15 cellular contexts compared by ENCODE assay signal in the genomic region with DNA sequence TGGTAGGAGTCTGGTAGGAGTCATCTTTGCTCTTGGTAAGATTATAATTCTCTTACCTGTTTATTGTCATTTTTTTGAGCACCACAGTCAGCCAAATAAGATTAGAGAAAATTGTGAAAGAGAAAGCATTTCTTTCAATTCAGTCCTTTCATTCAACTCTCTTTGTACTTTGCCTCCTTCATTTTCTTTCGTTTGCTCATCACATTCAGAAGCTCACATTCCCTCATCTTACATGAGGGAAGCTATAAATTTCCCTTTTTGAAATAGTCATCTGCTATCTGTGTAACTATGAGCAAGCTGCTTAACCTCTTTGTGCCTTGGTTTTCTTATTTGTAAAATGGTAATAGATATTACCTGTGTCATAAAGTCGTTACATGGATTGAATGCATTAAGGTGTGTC. TPM values are rescaled to one million over a fixed set of nuclear protein-coding genes. Genes with fewer than 3 reads are reported as not detected.
DNase-seq lines count a peak whose midpoint lies in the region; ATAC-seq and TF ChIP-seq lines count a peak whose summit lies in the region.
"Had no signal": no experiment of that assay in that cellular context is flagged by ENCODE, and none has a peak within 500 bp of the region (broad histone marks: within the 10 kb centered on the region; RNA-seq: fewer than 3 reads in every experiment).

No MANE protein-coding gene starts in this region.

- TF ChIP-seq CTCF in heart right ventricle (IDR thresholded peaks at IDR 0.05): no peak

- ATAC-seq in heart right ventricle (no peak), Right ventricle myocardium inferior (no peak), SK-N-SH treated with all-trans-retinoic acid at 6 μM for 48 hours (peak; percentile 67), HG02588 (IDR thresholded peaks at IDR 0.05; ENCODE audit: unreplicated experiment) (no peak)

- intact Hi-C loops in heart right ventricle (cut with DNase I) (loop anchor here in 4 of 10 donors (5.0 kb wide), 1 partner anchor 71 kb away; no protein-coding TSS in a partner anchor), Right ventricle myocardium inferior (cut with DNase I) (loop anchor here (2.0 kb wide), 1 partner anchor 68 kb away; no protein-coding TSS in a partner anchor)

- DNase-seq in heart right ventricle: no peak
- no peak for DNase-seq in Right ventricle myocardium inferior (ENCODE audit: missing footprints)
- DNase-seq in kidney tubule cell (ENCODE audit: low spot score): peak; percentile 32
- no peak for DNase-seq in HT-29 (ENCODE audit: low spot score)
- no peak for DNase-seq in HuH-7 (ENCODE audit: low spot score)
- DNase-seq: activated CD4-positive, alpha-beta T cell treated with anti-CD3 and anti-CD28 coated beads for 48 hours; activated CD8-positive, alpha-beta memory T cell treated with anti-CD3 and anti-CD28 coated beads, Interleukin-2, amount 50 U/mL, for 4 hours; colonic mucosa; MV-4-11; NCI-H2227 treated with DMSO at 0.1 percent for 48 hours; stimulated activated CD4-positive, alpha-beta T cell treated with anti-CD3 and anti-CD28 coated beads, Interleukin-4, amount 100 ng/mL, for 24 hours; stimulated activated CD8-positive, alpha-beta memory T cell treated with anti-CD3 and anti-CD28 coated beads, Interleukin-4, amount 100 ng/mL, for 48 hours had no signal

- no peak overlapping the region for H3K4me3 ChIP-seq in heart right ventricle
- peak overlapping the region; percentile 6 to 61 (median 9) for H3K4me3 ChIP-seq in skeletal muscle tissue (ENCODE audit: low read length in 3 of 3)
- H3K4me3 ChIP-seq: colonic mucosa had no signal

- H3K27ac ChIP-seq in heart right ventricle (peak overlapping the region in 8 of 10 donors; percentile 35 to 79 (median 67)), skeletal muscle tissue (ENCODE audit: low read depth, low read length) (peak overlapping the region; percentile 81)
- H3K27ac ChIP-seq: colonic mucosa had no signal

- WGBS in heart right ventricle, 2 donors: 72 to 76% methylated on average over 2 of the region's 2 CpGs

- peak overlapping the region; percentile 5 to 75 (median 45) for H3K9ac ChIP-seq in skeletal muscle tissue (ENCODE audit: low read depth in 1 of 3, low read length in 3 of 3)

- H3K27me3 ChIP-seq in heart right ventricle (no peaks in the 10 kb centered on the region), skeletal muscle tissue (ENCODE audit: control insufficient read depth in 3 of 3, insufficient read depth in 3 of 3, low read length in 3 of 3) (no peaks in the 10 kb centered on the region)
- H3K27me3 ChIP-seq: colonic mucosa had no signal

- no peaks in the 10 kb centered on the region for H3K36me3 ChIP-seq in heart right ventricle
- H3K36me3 ChIP-seq in skeletal muscle tissue (ENCODE audit: control insufficient read depth in 3 of 3, insufficient read depth in 3 of 3, low read length in 3 of 3): no peaks in the 10 kb centered on the region
- H3K36me3 ChIP-seq: colonic mucosa had no signal

- peaks cover 0 to 87% (median 62%) of the 10 kb centered on the region in 9 donors for H3K4me1 ChIP-seq in heart right ventricle
- H3K4me1 ChIP-seq in skeletal muscle tissue (ENCODE audit: control insufficient read depth in 3 of 3, insufficient read depth in 3 of 3, low read length in 3 of 3): peaks cover 10 to 30% (median 20%) of the 10 kb centered on the region in 3 donors
- H3K4me1 ChIP-seq: colonic mucosa had no signal

- no peaks in the 10 kb centered on the region for H3K9me3 ChIP-seq in heart right ventricle
- H3K9me3 ChIP-seq in skeletal muscle tissue (ENCODE audit: control insufficient read depth in 3 of 3, low read length in 3 of 3): no peaks in the 10 kb centered on the region
- H3K9me3 ChIP-seq: colonic mucosa had no signal

TF ChIP-seq in SK-N-SH treated with all-trans-retinoic acid at 6 μM for 48 hours, 23 proteins besides CTCF, POLR2A, EP300 and RAD21:
- no peak for TF ChIP-seq ARNTL (CRISPR knock-in tag; IDR thresholded peaks at IDR 0.05; ENCODE audit: borderline replicate concordance, low read depth)
- TF ChIP-seq ISL1 (CRISPR knock-in tag; IDR thresholded peaks at IDR 0.05): peak; percentile 71
- no peak for TF ChIP-seq CSDC2 (CRISPR knock-in tag; IDR thresholded peaks at IDR 0.05)
- TF ChIP-seq, protein P1, sequence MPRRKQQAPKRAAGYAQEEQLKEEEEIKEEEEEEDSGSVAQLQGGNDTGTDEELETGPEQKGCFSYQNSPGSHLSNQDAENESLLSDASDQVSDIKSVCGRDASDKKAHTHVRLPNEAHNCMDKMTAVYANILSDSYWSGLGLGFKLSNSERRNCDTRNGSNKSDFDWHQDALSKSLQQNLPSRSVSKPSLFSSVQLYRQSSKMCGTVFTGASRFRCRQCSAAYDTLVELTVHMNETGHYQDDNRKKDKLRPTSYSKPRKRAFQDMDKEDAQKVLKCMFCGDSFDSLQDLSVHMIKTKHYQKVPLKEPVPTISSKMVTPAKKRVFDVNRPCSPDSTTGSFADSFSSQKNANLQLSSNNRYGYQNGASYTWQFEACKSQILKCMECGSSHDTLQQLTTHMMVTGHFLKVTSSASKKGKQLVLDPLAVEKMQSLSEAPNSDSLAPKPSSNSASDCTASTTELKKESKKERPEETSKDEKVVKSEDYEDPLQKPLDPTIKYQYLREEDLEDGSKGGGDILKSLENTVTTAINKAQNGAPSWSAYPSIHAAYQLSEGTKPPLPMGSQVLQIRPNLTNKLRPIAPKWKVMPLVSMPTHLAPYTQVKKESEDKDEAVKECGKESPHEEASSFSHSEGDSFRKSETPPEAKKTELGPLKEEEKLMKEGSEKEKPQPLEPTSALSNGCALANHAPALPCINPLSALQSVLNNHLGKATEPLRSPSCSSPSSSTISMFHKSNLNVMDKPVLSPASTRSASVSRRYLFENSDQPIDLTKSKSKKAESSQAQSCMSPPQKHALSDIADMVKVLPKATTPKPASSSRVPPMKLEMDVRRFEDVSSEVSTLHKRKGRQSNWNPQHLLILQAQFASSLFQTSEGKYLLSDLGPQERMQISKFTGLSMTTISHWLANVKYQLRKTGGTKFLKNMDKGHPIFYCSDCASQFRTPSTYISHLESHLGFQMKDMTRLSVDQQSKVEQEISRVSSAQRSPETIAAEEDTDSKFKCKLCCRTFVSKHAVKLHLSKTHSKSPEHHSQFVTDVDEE (CRISPR knock-in tag; IDR thresholded peaks at IDR 0.05): no peak
- TF ChIP-seq, protein P2, sequence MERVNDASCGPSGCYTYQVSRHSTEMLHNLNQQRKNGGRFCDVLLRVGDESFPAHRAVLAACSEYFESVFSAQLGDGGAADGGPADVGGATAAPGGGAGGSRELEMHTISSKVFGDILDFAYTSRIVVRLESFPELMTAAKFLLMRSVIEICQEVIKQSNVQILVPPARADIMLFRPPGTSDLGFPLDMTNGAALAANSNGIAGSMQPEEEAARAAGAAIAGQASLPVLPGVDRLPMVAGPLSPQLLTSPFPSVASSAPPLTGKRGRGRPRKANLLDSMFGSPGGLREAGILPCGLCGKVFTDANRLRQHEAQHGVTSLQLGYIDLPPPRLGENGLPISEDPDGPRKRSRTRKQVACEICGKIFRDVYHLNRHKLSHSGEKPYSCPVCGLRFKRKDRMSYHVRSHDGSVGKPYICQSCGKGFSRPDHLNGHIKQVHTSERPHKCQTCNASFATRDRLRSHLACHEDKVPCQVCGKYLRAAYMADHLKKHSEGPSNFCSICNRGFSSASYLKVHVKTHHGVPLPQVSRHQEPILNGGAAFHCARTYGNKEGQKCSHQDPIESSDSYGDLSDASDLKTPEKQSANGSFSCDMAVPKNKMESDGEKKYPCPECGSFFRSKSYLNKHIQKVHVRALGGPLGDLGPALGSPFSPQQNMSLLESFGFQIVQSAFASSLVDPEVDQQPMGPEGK (CRISPR knock-in tag; IDR thresholded peaks at IDR 0.05; ENCODE audit: borderline replicate concordance): no peak
TF ChIP-seq in SK-N-SH treated with all-trans-retinoic acid at 6 μM for 48 hours: peak in this region for 1.

RNA-seq across cellular contexts. Expression of a gene that starts 41.4 kb away (rescaled TPM):
- 1,000 to 10,000 TPM in 8 of 10 donors, 100 to 1,000 TPM in 2; 917 to 1,485 (median 1,108) TPM for total RNA-seq in heart right ventricle
- polyA plus RNA-seq in heart right ventricle: 100 to 1,000 TPM; 488 to 515 TPM
- 959 TPM for total RNA-seq in Right ventricle myocardium inferior
- total RNA-seq in skeletal muscle tissue: 95.5 TPM
- 108 and 119 TPM in 2 replicates for total RNA-seq in HT-29 (2014; rRNA removed; shearing (Covaris generic))

Comparison
In these comparisons a context has a peak if more than half of its experiments do, and no peak if none do; other contexts are left out.
1. H3K4me3 ChIP-seq: peak in skeletal muscle tissue (3 of 3); none in heart right ventricle (0 of 10).